ENCODE assay signal across 1 cellular context in the genomic region with DNA sequence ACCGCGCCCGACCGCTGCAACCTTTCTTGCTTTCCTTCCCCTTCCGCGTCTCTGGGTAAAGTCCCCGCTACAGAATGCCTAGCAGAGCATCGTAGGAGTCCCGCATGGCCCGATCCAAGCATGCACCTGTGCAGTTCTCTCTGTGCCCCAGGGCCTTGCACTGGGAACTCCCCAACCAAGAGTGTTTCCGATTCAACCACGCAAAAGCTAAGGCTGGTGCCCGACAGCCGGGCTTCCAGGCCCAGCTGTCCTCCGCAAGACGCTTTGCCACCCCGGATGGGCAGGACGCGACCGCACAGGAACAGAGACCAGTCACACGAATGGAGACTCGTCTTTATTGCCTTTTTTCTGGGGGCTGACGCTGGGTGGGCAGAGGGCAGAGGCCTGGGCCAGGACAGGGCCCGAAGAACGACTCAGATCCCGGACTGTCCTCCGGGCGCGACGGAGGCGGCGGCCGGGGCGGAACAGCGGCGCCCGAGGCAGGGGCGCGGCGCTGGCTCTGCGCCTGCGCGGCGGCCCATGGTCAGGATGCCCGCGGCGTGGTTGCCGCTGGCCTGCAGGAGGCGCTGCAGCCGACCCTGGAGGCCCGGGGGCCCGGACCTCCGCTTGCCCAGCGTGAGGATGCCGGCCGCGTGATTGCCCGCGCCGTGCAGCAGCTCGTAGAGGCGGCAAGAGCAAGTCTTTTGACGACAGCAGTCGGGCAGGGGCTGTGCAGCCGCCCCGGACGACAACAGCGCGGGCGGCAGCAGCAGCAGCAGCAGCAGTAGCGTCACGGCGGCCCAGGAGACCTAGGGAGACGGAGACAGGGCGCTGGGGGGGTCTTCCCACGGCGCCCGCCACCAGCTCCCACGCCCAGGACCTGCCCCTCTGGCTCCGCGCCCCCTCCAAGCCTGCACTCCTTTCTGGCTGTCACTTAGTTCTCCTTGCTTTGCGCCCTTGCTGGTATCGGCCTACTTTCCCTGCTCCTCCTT.
TF ChIP-seq lines count a peak whose summit lies in the region.

No MANE protein-coding gene starts in this region.

TF ChIP-seq in HepG2, 621 proteins besides CTCF, POLR2A, EP300 and RAD21 (continued from another document and continues in another):
- no peak for TF ChIP-seq AHDC1 (CRISPR knock-in tag; IDR thresholded peaks at IDR 0.05; ENCODE audit: borderline replicate concordance)
- TF ChIP-seq WIZ (CRISPR knock-in tag; IDR thresholded peaks at IDR 0.05) = no peak
- TF ChIP-seq ELF3 (CRISPR knock-in tag; IDR thresholded peaks at IDR 0.05) = 0 out of 2 replicates have a peak, but pooled peaks have one; percentile 34
- TF ChIP-seq, protein P1, sequence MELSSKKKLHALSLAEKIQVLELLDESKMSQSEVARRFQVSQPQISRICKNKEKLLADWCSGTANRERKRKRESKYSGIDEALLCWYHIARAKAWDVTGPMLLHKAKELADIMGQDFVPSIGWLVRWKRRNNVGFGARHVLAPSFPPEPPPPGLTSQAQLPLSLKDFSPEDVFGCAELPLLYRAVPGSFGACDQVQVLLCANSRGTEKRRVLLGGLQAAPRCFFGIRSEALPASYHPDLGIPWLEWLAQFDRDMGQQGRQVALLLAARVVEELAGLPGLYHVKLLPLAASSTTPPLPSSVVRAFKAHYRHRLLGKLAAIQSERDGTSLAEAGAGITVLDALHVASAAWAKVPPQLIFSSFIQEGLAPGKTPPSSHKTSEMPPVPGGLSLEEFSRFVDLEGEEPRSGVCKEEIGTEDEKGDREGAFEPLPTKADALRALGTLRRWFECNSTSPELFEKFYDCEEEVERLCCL (CRISPR knock-in tag; IDR thresholded peaks at IDR 0.05; ENCODE audit: borderline replicate concordance) = no peak
- peak; percentile 86; the same call in 1 of the 2 replicates for TF ChIP-seq ZNF724P (CRISPR knock-in tag; IDR thresholded peaks at IDR 0.05; ENCODE audit: borderline replicate concordance)
- no peak for TF ChIP-seq IKZF1 (IDR thresholded peaks at IDR 0.05)
- TF ChIP-seq ZNF660 (CRISPR knock-in tag; IDR thresholded peaks at IDR 0.05; ENCODE audit: borderline replicate concordance, low read depth) = 0 out of 2 replicates have a peak, but pooled peaks have one; percentile 82
- TF ChIP-seq ZSCAN9 (CRISPR knock-in tag; IDR thresholded peaks at IDR 0.05; ENCODE audit: borderline replicate concordance) = no peak
- no peak for TF ChIP-seq ZNF12 (CRISPR knock-in tag; IDR thresholded peaks at IDR 0.05)
- peak; percentile 74; the same call in 1 of the 2 replicates for TF ChIP-seq YEATS4 (CRISPR knock-in tag; IDR thresholded peaks at IDR 0.05; ENCODE audit: borderline replicate concordance)
- TF ChIP-seq ZNF343 (CRISPR knock-in tag; IDR thresholded peaks at IDR 0.05) = peak; percentile 80; the same call in 1 of the 2 replicates
- TF ChIP-seq ZNF713 (CRISPR knock-in tag; IDR thresholded peaks at IDR 0.05) = no peak
- TF ChIP-seq IRX3 (CRISPR knock-in tag; IDR thresholded peaks at IDR 0.05; ENCODE audit: borderline replicate concordance, low read depth) = 0 out of 2 replicates have a peak, but pooled peaks have one; percentile 89
- TF ChIP-seq ARNTL (CRISPR knock-in tag; IDR thresholded peaks at IDR 0.05) = 0 out of 2 replicates have a peak, but pooled peaks have one; percentile 27
- peak; percentile 88 for TF ChIP-seq PRDM15 (CRISPR knock-in tag; IDR thresholded peaks at IDR 0.05)
- peak; percentile 85 for TF ChIP-seq POLR2G (IDR thresholded peaks at IDR 0.05; ENCODE audit: low read depth, low read length)
- no peak for TF ChIP-seq HNRNPUL1 (IDR thresholded peaks at IDR 0.05; ENCODE audit: low read depth, low read length)
- no peak for TF ChIP-seq CREM (IDR thresholded peaks at IDR 0.05)
- TF ChIP-seq CREM (CRISPR knock-in tag; IDR thresholded peaks at IDR 0.05) = no peak
- TF ChIP-seq KMT2A (CRISPR knock-in tag; IDR thresholded peaks at IDR 0.05) = peak; percentile 64; the same call in 1 of the 2 replicates
- peak; percentile 38; the same call in 1 of the 2 replicates for TF ChIP-seq ZMAT3 (CRISPR knock-in tag; conservative IDR thresholded peaks at IDR 0.05)
- 0 out of 2 replicates have a peak, but pooled peaks have one; percentile 29 for TF ChIP-seq RERE (CRISPR knock-in tag; IDR thresholded peaks at IDR 0.05; ENCODE audit: low read depth)
- TF ChIP-seq ZNF7 (CRISPR knock-in tag; IDR thresholded peaks at IDR 0.05) = no peak
- no peak for TF ChIP-seq CEBPZ (IDR thresholded peaks at IDR 0.05; ENCODE audit: low read length)
- TF ChIP-seq, protein P2, sequence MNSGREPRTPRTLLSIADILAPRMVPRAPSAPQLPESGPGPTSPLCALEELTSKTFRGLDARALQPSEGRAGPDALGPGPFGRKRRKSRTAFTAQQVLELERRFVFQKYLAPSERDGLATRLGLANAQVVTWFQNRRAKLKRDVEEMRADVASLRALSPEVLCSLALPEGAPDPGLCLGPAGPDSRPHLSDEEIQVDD (CRISPR knock-in tag; IDR thresholded peaks at IDR 0.05; ENCODE audit: borderline replicate concordance) = peak; percentile 99; the same call in 1 of the 2 replicates
- peak; percentile 88 for TF ChIP-seq FOXC1 (CRISPR knock-in tag; IDR thresholded peaks at IDR 0.05; ENCODE audit: borderline replicate concordance)
- 0 out of 2 replicates have a peak, but pooled peaks have one; percentile 41 for TF ChIP-seq TOPORS (CRISPR knock-in tag; IDR thresholded peaks at IDR 0.05)
- TF ChIP-seq, protein P3, sequence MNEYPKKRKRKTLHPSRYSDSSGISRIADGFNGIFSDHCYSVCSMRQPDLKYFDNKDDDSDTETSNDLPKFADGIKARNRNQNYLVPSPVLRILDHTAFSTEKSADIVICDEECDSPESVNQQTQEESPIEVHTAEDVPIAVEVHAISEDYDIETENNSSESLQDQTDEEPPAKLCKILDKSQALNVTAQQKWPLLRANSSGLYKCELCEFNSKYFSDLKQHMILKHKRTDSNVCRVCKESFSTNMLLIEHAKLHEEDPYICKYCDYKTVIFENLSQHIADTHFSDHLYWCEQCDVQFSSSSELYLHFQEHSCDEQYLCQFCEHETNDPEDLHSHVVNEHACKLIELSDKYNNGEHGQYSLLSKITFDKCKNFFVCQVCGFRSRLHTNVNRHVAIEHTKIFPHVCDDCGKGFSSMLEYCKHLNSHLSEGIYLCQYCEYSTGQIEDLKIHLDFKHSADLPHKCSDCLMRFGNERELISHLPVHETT (CRISPR knock-in tag; conservative IDR thresholded peaks at IDR 0.05) = peak; percentile 81
